Comparison of ENCODE assay signal across 29 cellular contexts in the genomic region with DNA sequence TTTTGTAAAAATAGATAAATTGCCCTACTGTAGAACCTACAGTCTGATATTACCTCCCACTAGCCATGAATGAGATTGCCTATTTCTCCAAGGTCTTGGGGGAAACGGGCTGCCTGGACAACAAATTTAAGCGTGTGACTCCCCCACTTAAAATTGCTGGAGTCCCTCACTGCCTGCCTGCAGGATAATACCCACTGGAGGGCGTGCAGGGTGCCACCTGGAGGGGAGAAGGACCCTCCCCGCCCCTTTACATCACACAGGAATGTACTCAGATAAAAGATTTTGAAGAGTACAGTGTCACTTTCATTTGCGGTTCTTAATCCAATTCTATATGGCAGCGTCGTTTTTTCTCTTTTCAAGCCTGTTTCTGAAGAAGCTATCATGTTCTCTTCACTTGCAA. TPM values are rescaled to one million over a fixed set of nuclear protein-coding genes. Genes with fewer than 3 reads are reported as not detected.
DNase-seq lines count a peak whose midpoint lies in the region; ATAC-seq, FAIRE-seq and TF ChIP-seq lines count a peak whose summit lies in the region.
"Had no signal": no experiment of that assay in that cellular context is flagged by ENCODE, and none has a peak within 500 bp of the region (broad histone marks: within the 10 kb centered on the region; RNA-seq: fewer than 3 reads in every experiment).

No MANE protein-coding gene starts in this region.

- POLR2A ChIA-PET in K562 (lab: Yijun Ruan, JAX), result interaction anchor here (1.1 kb wide), 1 partner anchor 11 kb away, joined by 4 read pairs; no protein-coding TSS in a partner anchor

- no peaks in the 10 kb centered on the region for H3K9me3 ChIP-seq in right atrium auricular region
- H3K9me3 ChIP-seq in heart right ventricle, result no peaks in the 10 kb centered on the region
- H3K9me3 ChIP-seq in K562 (replicated peaks; ENCODE audit: control insufficient read depth, insufficient read depth, low read depth, low read length), result no peaks in the 10 kb centered on the region
- no peaks in the 10 kb centered on the region for H3K9me3 ChIP-seq in pancreas
- H3K9me3 ChIP-seq: lower lobe of right lung had no signal

- no peak for TF ChIP-seq POLR2A in K562 (conservative IDR thresholded peaks at IDR 0.05)

- peak in 1 of 2 experiments; percentile 22; a peak in 1 of 4 replicates for TF ChIP-seq RAD21 in K562 (CRISPR knock-in tag; conservative IDR thresholded peaks at IDR 0.05 in 1 of 2, IDR thresholded peaks at IDR 0.05 in 1 of 2)

- no peaks in the 10 kb centered on the region for H3K36me3 ChIP-seq in right atrium auricular region
- H3K36me3 ChIP-seq in heart right ventricle, result no peaks in the 10 kb centered on the region
- H3K36me3 ChIP-seq in K562 (ENCODE audit: control insufficient read depth, insufficient read depth, low read length), result no peaks in the 10 kb centered on the region
- H3K36me3 ChIP-seq in pancreas, result no peaks in the 10 kb centered on the region
- H3K36me3 ChIP-seq: lower lobe of right lung had no signal

- H3K4me2 ChIP-seq in K562 (ENCODE audit: insufficient read depth, low read length), result no peak overlapping the region
- H3K4me2 ChIP-seq: hepatocyte had no signal

- TF ChIP-seq EP300 in K562 (IDR thresholded peaks at IDR 0.05; ENCODE audit: low read length), result no peak

- FAIRE-seq in K562 (lab: Jason Lieb, UNC), result no peak
- FAIRE-seq in pancreas (lab: Jason Lieb, UNC), result no peak
- FAIRE-seq: D721Med, small intestine had no signal

- H3K4me3 ChIP-seq in right atrium auricular region, result no peak overlapping the region
- H3K4me3 ChIP-seq in heart right ventricle, result no peak overlapping the region
- no peak overlapping the region for H3K4me3 ChIP-seq in Jurkat, Clone E6-1 (ENCODE audit: low read length)
- H3K4me3 ChIP-seq in K562, result no peak overlapping the region
- no peak overlapping the region for H3K4me3 ChIP-seq in pancreas
- H3K4me3 ChIP-seq: body of pancreas, dorsolateral prefrontal cortex, hepatocyte, lower lobe of right lung had no signal

- H3K4me1 ChIP-seq in right atrium auricular region (peaks cover 0 to 22% of the 10 kb centered on the region in 2 donors), heart right ventricle (peaks cover 0 to 27% (median 17%) of the 10 kb centered on the region in 9 donors), K562 (replicated peaks in 1 of 2; ENCODE audit: control insufficient read depth in 2 of 2, insufficient read depth in 2 of 2, low read length in 2 of 2) (peaks cover 6 to 17% of the 10 kb centered on the region in 2 experiments; a peak in 4 of 5 replicates), pancreas (peaks cover 0 to 3% (median 0%) of the 10 kb centered on the region in 3 donors)

- peak in 1 of 2 donors; percentile 14 for TF ChIP-seq CTCF in right atrium auricular region (IDR thresholded peaks at IDR 0.05)
- peak in 3 of 9 donors; percentile 7 to 15 (median 12) for TF ChIP-seq CTCF in heart right ventricle (IDR thresholded peaks at IDR 0.05)
- peak; percentile 40 to 64 (median 40); a peak in 5 of 6 replicates for TF ChIP-seq CTCF in K562 (IDR thresholded peaks at IDR 0.05 in 2 of 3, conservative IDR thresholded peaks at IDR 0.05 in 1 of 3; ENCODE audit: insufficient read depth in 2 of 3, low read depth in 1 of 3, low read length in 3 of 3)
- no peak for TF ChIP-seq CTCF in pancreas (IDR thresholded peaks at IDR 0.05)

- H3K9ac ChIP-seq in K562 (ENCODE audit: insufficient read depth in 1 of 2, low read depth in 2 of 2, low read length in 2 of 2), result no peak overlapping the region

- H4K20me1 ChIP-seq in K562 (replicated peaks; ENCODE audit: control insufficient read depth, insufficient read depth, low read length), result no peaks in the 10 kb centered on the region

- in situ Hi-C loops in K562 (cut with MboI), result no loop called here

- no peaks in the 10 kb centered on the region for H3K79me2 ChIP-seq in K562 (ENCODE audit: control insufficient read depth, insufficient read depth, low read length)
- H3K79me2 ChIP-seq: hepatocyte had no signal

- 35 to 52% methylated on average over 7 of the region's 7 CpGs for WGBS in heart right ventricle, 2 donors
- WGBS in K562 (ENCODE audit: insufficient coverage, low coverage, missing lambda C conversion rate), result 23% methylated on average over 7 of the region's 7 CpGs
- 63 to 64% methylated on average over 7 of the region's 7 CpGs for WGBS in pancreas, 2 donors

- no peaks in the 10 kb centered on the region for H3K9me1 ChIP-seq in K562 (ENCODE audit: control insufficient read depth, insufficient read depth, low read length)

- CTCF ChIA-PET in K562 (lab: Yijun Ruan, JAX; ENCODE audit: low intra/inter-chr PET ratio), result interaction anchor here (0.6 kb wide), 1 partner anchor 52 kb away, joined by 3 read pairs; no protein-coding TSS in a partner anchor

- H3K27me3 ChIP-seq in right atrium auricular region (no peaks in the 10 kb centered on the region), heart right ventricle (peaks cover 0 to 7% (median 0%) of the 10 kb centered on the region in 7 donors), K562 (ENCODE audit: control insufficient read depth in 2 of 2, insufficient read depth in 2 of 2, low read length in 2 of 2) (no peaks in the 10 kb centered on the region), pancreas (no peaks in the 10 kb centered on the region)
- H3K27me3 ChIP-seq: body of pancreas, dorsolateral prefrontal cortex had no signal

- ATAC-seq in heart right ventricle, result no peak
- ATAC-seq in K562, result no peak
- ATAC-seq in GM19023 (IDR thresholded peaks at IDR 0.05; ENCODE audit: unreplicated experiment), result no peak
- no peak for ATAC-seq in HG03025 (IDR thresholded peaks at IDR 0.05; ENCODE audit: low FRiP score, unreplicated experiment)
- ATAC-seq in pancreas, result no peak
- ATAC-seq: activated T-helper 17 cell treated with anti-CD3 and anti-CD28 coated beads, Interleukin-2, amount 50 U/mL, for 72 hours; body of pancreas; lower lobe of right lung; naive thymus-derived CD4-positive, alpha-beta T cell had no signal

- BruUV-seq in K562 (replicated peaks; lab: Mats Ljungman, UMichigan), result no TSS peak

- no peak overlapping the region for H2AFZ ChIP-seq in K562 (ENCODE audit: low read depth, low read length)
- H2AFZ ChIP-seq: hepatocyte had no signal

- peak overlapping the region; percentile 18 to 64 for H3K27ac ChIP-seq in right atrium auricular region
- peak overlapping the region in 1 of 10 donors; percentile 62 for H3K27ac ChIP-seq in heart right ventricle
- no peak overlapping the region for H3K27ac ChIP-seq in K562 (ENCODE audit: extremely low read depth, low read depth, low read length)
- H3K27ac ChIP-seq in pancreas, result no peak overlapping the region
- H3K27ac ChIP-seq: body of pancreas, dorsolateral prefrontal cortex, hepatocyte, lower lobe of right lung had no signal

- intact Hi-C loops in heart right ventricle (cut with DNase I) (no loop called here), K562 (cut with micrococcal nuclease) (no loop called here), pancreas (cut with DNase I) (no loop called here)

- no peak for DNase-seq in right atrium auricular region (ENCODE audit: low spot score)
- no peak for DNase-seq in heart right ventricle
- DNase-seq in Jurkat, Clone E6-1 (ENCODE audit: low read depth, low spot score), result peak; percentile 65
- DNase-seq in K562 (ENCODE audit: extremely low read depth in 1 of 4, low spot score in 3 of 4), result peak in 3 of 4 experiments; percentile 28 to 46 (median 46)
- no peak for DNase-seq in central memory CD4-positive, alpha-beta T cell
- DNase-seq in pancreas, result no peak
- DNase-seq: 8988T; activated CD4-positive, alpha-beta T cell treated with anti-CD3 and anti-CD28 coated beads for 48 hours; activated naive CD4-positive, alpha-beta T cell treated with anti-CD3 and anti-CD28 coated beads, Interleukin-2, amount 10 ng/mL, durations not matched to agents 7 days and 5 days; body of pancreas; dorsolateral prefrontal cortex; foreskin melanocyte; HCEC 1CT; IMR-90; lower lobe of right lung; NCI-H1092 treated with DMSO at 0.1 percent for 48 hours; NCI-H1930; NCI-H526 treated with DMSO at 0.1 percent for 48 hours; nucleus accumbens; small intestine; stimulated activated naive CD4-positive, alpha-beta T cell; SW 1271; T-helper 9 cell had no signal

RNA-seq across cellular contexts. Expression of a gene that starts 6.2 kb away (rescaled TPM):
- 1 to 10 TPM; 4.1 to 7.7 TPM for total RNA-seq in right atrium auricular region
- 1 to 10 TPM; 4.4 to 9.5 (median 6.0) TPM for total RNA-seq in heart right ventricle
- polyA plus RNA-seq in heart right ventricle, result 10 to 100 TPM in 1 of 2 donors, 1 to 10 TPM in 1; 3.9 to 30.8 TPM
- polyA plus RNA-seq in Jurkat, Clone E6-1 (2012; ENCODE audit: insufficient read depth, insufficient read length), result not detected
- 5.4 and 8.3 TPM in 2 replicates for total RNA-seq in K562 (2011; cell fraction: chromatin; rRNA removed; ENCODE audit: low replicate concordance)
- total RNA-seq in K562 (2011; cell fraction: nucleolus; rRNA removed), result 6.2 and 7.5 TPM in 2 replicates
- 7.2 and 7.9 TPM in 2 replicates for total RNA-seq in K562 (2011; cell fraction: nucleoplasm; rRNA removed)
- 12.9 and 13.8 TPM in 2 replicates for total RNA-seq in K562 (2014; rRNA removed)
- total RNA-seq in K562 (2014; rRNA removed; fragmentation: Illumina TruSeq; extraction: Trizol), result 8.4 and 11.7 TPM in 2 replicates
- 8.9 and 9.0 TPM in 2 replicates for total RNA-seq in K562 (2015; rRNA removed; fragmentation: Illumina TruSeq; extraction: Trizol)
- total RNA-seq in K562 (2021), result 10.3 and 12.4 TPM in 2 replicates
- 7.1 and 12.6 TPM in 2 replicates for polyA plus RNA-seq in K562 (2011; rRNA removed)
- polyA plus RNA-seq in K562 (2011; cell fraction: cytosol; rRNA removed), result 4.5 and 12.8 TPM in 2 replicates
- polyA plus RNA-seq in K562 (2011; cell fraction: nucleus; rRNA removed), result 8.4 and 8.9 TPM in 2 replicates
- 6.9 and 17.6 TPM in 2 replicates for polyA plus RNA-seq in K562 (2012)
- 5.4 and 7.7 TPM in 2 replicates for polyA plus RNA-seq in K562 (2014; fragmentation: Illumina TruSeq; extraction: Trizol)
- 1 to 10 TPM; 2.6 to 3.2 TPM for polyA plus RNA-seq in K562 (2014; fragmentation: Nextera tagmentation; extraction: Ambion mirVana)
- polyA plus RNA-seq in K562 (2014; rRNA removed), result 12.4 and 14.9 TPM in 2 replicates
- 3.3 and 4.2 TPM in 2 replicates for polyA minus RNA-seq in K562 (2011; rRNA and poly(A)+ RNA removed)
- 3.4 and 4.1 TPM in 2 replicates for polyA minus RNA-seq in K562 (2011; cell fraction: cytosol; rRNA and poly(A)+ RNA removed)
- polyA minus RNA-seq in K562 (2011; cell fraction: nucleus; rRNA and poly(A)+ RNA removed), result 2.6 and 3.3 TPM in 2 replicates
- 10 to 100 TPM in 1 of 6 donors, 1 to 10 TPM in 5; 1.9 to 11.1 (median 3.9) TPM for total RNA-seq in pancreas
- 1 to 10 TPM; 2.4 to 3.0 TPM for polyA plus RNA-seq in pancreas
- total RNA-seq: hepatocyte had no signal

RNA-seq across cellular contexts. Expression of a gene that starts 11.9 kb away (rescaled TPM):
- total RNA-seq in right atrium auricular region, result 10 to 100 TPM; 10.0 to 11.2 TPM
- total RNA-seq in heart right ventricle, result 10 to 100 TPM; 17.3 to 28.2 (median 26.0) TPM
- 10 to 100 TPM; 12.1 to 20.5 TPM for polyA plus RNA-seq in heart right ventricle
- 44.7 TPM for polyA plus RNA-seq in Jurkat, Clone E6-1 (2012; ENCODE audit: insufficient read depth, insufficient read length)
- total RNA-seq in K562 (2011; cell fraction: chromatin; rRNA removed; ENCODE audit: low replicate concordance), result 93.5 and 120 TPM in 2 replicates
- 59.6 and 64.0 TPM in 2 replicates for total RNA-seq in K562 (2011; cell fraction: nucleolus; rRNA removed)
- total RNA-seq in K562 (2011; cell fraction: nucleoplasm; rRNA removed), result 84.3 and 102 TPM in 2 replicates
- total RNA-seq in K562 (2014; rRNA removed), result 29.5 and 31.6 TPM in 2 replicates
- total RNA-seq in K562 (2014; rRNA removed; fragmentation: Illumina TruSeq; extraction: Trizol), result 11.4 and 14.2 TPM in 2 replicates
- 21.7 and 25.6 TPM in 2 replicates for total RNA-seq in K562 (2015; rRNA removed; fragmentation: Illumina TruSeq; extraction: Trizol)
- total RNA-seq in K562 (2021), result 37.7 and 47.6 TPM in 2 replicates
- 15.6 and 19.3 TPM in 2 replicates for polyA plus RNA-seq in K562 (2011; rRNA removed)
- polyA plus RNA-seq in K562 (2011; cell fraction: cytosol; rRNA removed), result 15.7 and 25.0 TPM in 2 replicates
- polyA plus RNA-seq in K562 (2011; cell fraction: nucleus; rRNA removed), result 121 and 125 TPM in 2 replicates
- 32.5 and 45.1 TPM in 2 replicates for polyA plus RNA-seq in K562 (2012)
- polyA plus RNA-seq in K562 (2014; fragmentation: Illumina TruSeq; extraction: Trizol), result 20.9 and 29.8 TPM in 2 replicates
- polyA plus RNA-seq in K562 (2014; fragmentation: Nextera tagmentation; extraction: Ambion mirVana), result 1 to 10 TPM; 1.8 to 2.1 TPM
- 34.8 and 39.3 TPM in 2 replicates for polyA plus RNA-seq in K562 (2014; rRNA removed)
- 14.0 and 16.6 TPM in 2 replicates for polyA minus RNA-seq in K562 (2011; rRNA and poly(A)+ RNA removed)
- polyA minus RNA-seq in K562 (2011; cell fraction: cytosol; rRNA and poly(A)+ RNA removed), result 7.3 and 9.5 TPM in 2 replicates
- polyA minus RNA-seq in K562 (2011; cell fraction: nucleus; rRNA and poly(A)+ RNA removed), result 19.9 and 22.7 TPM in 2 replicates
- 10 to 100 TPM; 11.4 to 22.1 (median 12.1) TPM for total RNA-seq in pancreas
- polyA plus RNA-seq in pancreas, result 10 to 100 TPM; 17.3 to 28.7 TPM

RNA-seq across cellular contexts. Expression of a gene that starts 32.5 kb away (rescaled TPM):
- 1,000 to 10,000 TPM; 1,155 to 1,413 TPM for total RNA-seq in right atrium auricular region
- total RNA-seq in heart right ventricle, result 100 to 1,000 TPM; 581 to 916 (median 631) TPM
- 1,000 to 10,000 TPM; 1,025 to 2,221 TPM for polyA plus RNA-seq in heart right ventricle
- 3,610 TPM for polyA plus RNA-seq in Jurkat, Clone E6-1 (2012; ENCODE audit: insufficient read depth, insufficient read length)
- 854 and 1,455 TPM in 2 replicates for total RNA-seq in K562 (2011; cell fraction: chromatin; rRNA removed; ENCODE audit: low replicate concordance)
- 1,835 and 1,893 TPM in 2 replicates for total RNA-seq in K562 (2011; cell fraction: nucleolus; rRNA removed)
- 1,718 and 2,743 TPM in 2 replicates for total RNA-seq in K562 (2011; cell fraction: nucleoplasm; rRNA removed)
- total RNA-seq in K562 (2014; rRNA removed), result 4,051 and 4,420 TPM in 2 replicates
- 2,268 and 2,618 TPM in 2 replicates for total RNA-seq in K562 (2014; rRNA removed; fragmentation: Illumina TruSeq; extraction: Trizol)
- total RNA-seq in K562 (2015; rRNA removed; fragmentation: Illumina TruSeq; extraction: Trizol), result 3,776 and 3,843 TPM in 2 replicates
- 2,303 and 2,318 TPM in 2 replicates for total RNA-seq in K562 (2021)
- 3,764 and 5,908 TPM in 2 replicates for polyA plus RNA-seq in K562 (2011; rRNA removed)
- 7,594 and 7,810 TPM in 2 replicates for polyA plus RNA-seq in K562 (2011; cell fraction: cytosol; rRNA removed)
- polyA plus RNA-seq in K562 (2011; cell fraction: nucleus; rRNA removed), result 2,830 and 3,465 TPM in 2 replicates
- 3,329 and 5,405 TPM in 2 replicates for polyA plus RNA-seq in K562 (2012)
- 3,833 and 4,270 TPM in 2 replicates for polyA plus RNA-seq in K562 (2014; fragmentation: Illumina TruSeq; extraction: Trizol)
- 1,000 to 10,000 TPM; 3,894 to 5,311 TPM for polyA plus RNA-seq in K562 (2014; fragmentation: Nextera tagmentation; extraction: Ambion mirVana)
- polyA plus RNA-seq in K562 (2014; rRNA removed), result 3,427 and 3,846 TPM in 2 replicates
- polyA minus RNA-seq in K562 (2011; rRNA and poly(A)+ RNA removed), result 4,917 and 6,085 TPM in 2 replicates
- 3,397 and 3,535 TPM in 2 replicates for polyA minus RNA-seq in K562 (2011; cell fraction: cytosol; rRNA and poly(A)+ RNA removed)
- 973 and 1,854 TPM in 2 replicates for polyA minus RNA-seq in K562 (2011; cell fraction: nucleus; rRNA and poly(A)+ RNA removed)
- 1,000 to 10,000 TPM in 5 of 6 donors, 100 to 1,000 TPM in 1; 974 to 1,629 (median 1,266) TPM for total RNA-seq in pancreas
- 1,000 to 10,000 TPM; 1,162 to 1,304 TPM for polyA plus RNA-seq in pancreas

RNA-seq across cellular contexts. Expression of a gene that starts 49.7 kb away (rescaled TPM):
- total RNA-seq in right atrium auricular region, result 1 to 10 TPM; 4.4 to 9.1 TPM
- 10 to 100 TPM in 1 of 10 donors, 1 to 10 TPM in 9; 5.5 to 15.8 (median 7.5) TPM for total RNA-seq in heart right ventricle
- polyA plus RNA-seq in heart right ventricle, result 10 to 100 TPM in 1 of 2 donors, 1 to 10 TPM in 1; 4.1 to 27.1 TPM
- polyA plus RNA-seq in Jurkat, Clone E6-1 (2012; ENCODE audit: insufficient read depth, insufficient read length), result 13.5 TPM
- total RNA-seq in K562 (2011; cell fraction: chromatin; rRNA removed; ENCODE audit: low replicate concordance), result 34.8 and 81.1 TPM in 2 replicates
- total RNA-seq in K562 (2011; cell fraction: nucleolus; rRNA removed), result 29.7 and 40.4 TPM in 2 replicates
- total RNA-seq in K562 (2011; cell fraction: nucleoplasm; rRNA removed), result 48.1 and 60.9 TPM in 2 replicates
- total RNA-seq in K562 (2014; rRNA removed), result 6.1 and 6.5 TPM in 2 replicates
- 13.5 and 13.9 TPM in 2 replicates for total RNA-seq in K562 (2014; rRNA removed; fragmentation: Illumina TruSeq; extraction: Trizol)
- total RNA-seq in K562 (2015; rRNA removed; fragmentation: Illumina TruSeq; extraction: Trizol), result 10.5 and 12.8 TPM in 2 replicates
- total RNA-seq in K562 (2021), result 13.5 and 14.2 TPM in 2 replicates
- polyA plus RNA-seq in K562 (2011; rRNA removed), result 21.9 and 24.1 TPM in 2 replicates
- polyA plus RNA-seq in K562 (2011; cell fraction: cytosol; rRNA removed), result 5.6 and 11.8 TPM in 2 replicates
- polyA plus RNA-seq in K562 (2011; cell fraction: nucleus; rRNA removed), result 30.2 and 31.5 TPM in 2 replicates
- 12.9 and 20.0 TPM in 2 replicates for polyA plus RNA-seq in K562 (2012)
- 15.8 and 17.2 TPM in 2 replicates for polyA plus RNA-seq in K562 (2014; fragmentation: Illumina TruSeq; extraction: Trizol)
- polyA plus RNA-seq in K562 (2014; fragmentation: Nextera tagmentation; extraction: Ambion mirVana), result 1 to 10 TPM; 3.3 to 3.7 TPM
- polyA plus RNA-seq in K562 (2014; rRNA removed), result 18.0 and 20.0 TPM in 2 replicates
- polyA minus RNA-seq in K562 (2011; rRNA and poly(A)+ RNA removed), result 17.6 and 20.0 TPM in 2 replicates
- 6.1 and 6.8 TPM in 2 replicates for polyA minus RNA-seq in K562 (2011; cell fraction: cytosol; rRNA and poly(A)+ RNA removed)
- 11.4 and 21.9 TPM in 2 replicates for polyA minus RNA-seq in K562 (2011; cell fraction: nucleus; rRNA and poly(A)+ RNA removed)
- total RNA-seq in pancreas, result 10 to 100 TPM in 1 of 6 donors, 1 to 10 TPM in 5; 5.6 to 10.4 (median 7.4) TPM
- 10 to 100 TPM; 12.8 to 18.1 TPM for polyA plus RNA-seq in pancreas

Comparison
In these comparisons a context has a peak if more than half of its experiments do, and no peak if none do; other contexts are left out.
1. DNase-seq: peak in Jurkat, Clone E6-1 (single experiment) and K562 (3 of 4); none in right atrium auricular region (single experiment), heart right ventricle (0 of 2), central memory CD4-positive, alpha-beta T cell (single experiment) and pancreas (0 of 6).
2. H3K27ac ChIP-seq: peak in right atrium auricular region (2 of 2); none in K562 (single experiment) and pancreas (0 of 4).
3. CTCF ChIP-seq: peak in K562 (3 of 3); none in pancreas (0 of 4).